In the genomic region with DNA sequence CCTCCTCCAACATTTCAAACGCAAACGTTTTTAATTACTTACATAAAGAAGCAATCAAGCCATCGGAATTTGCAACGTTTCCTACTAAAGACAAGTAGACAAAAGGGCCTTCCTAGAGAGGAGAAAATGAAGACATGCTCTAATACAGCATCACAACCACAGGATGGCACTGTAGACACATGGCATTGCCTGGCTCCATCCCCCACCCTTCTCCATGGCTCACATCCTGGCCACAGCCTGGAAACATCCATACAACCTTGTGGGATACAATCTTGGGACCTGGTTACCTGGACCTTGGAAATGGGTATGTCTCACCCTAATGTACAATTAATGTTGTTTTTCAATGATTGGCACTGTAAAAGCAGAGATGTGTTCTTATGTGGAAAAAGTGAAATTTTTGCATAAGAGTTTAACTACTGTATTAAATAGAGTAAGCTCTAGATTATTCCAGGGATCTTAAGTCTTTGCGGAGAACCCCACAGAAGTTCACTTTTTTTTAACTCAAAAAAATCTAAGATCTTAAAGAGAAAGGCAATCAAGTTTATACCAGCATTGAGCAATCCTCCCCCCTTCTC, we compare ENCODE assay signal across 8 cellular contexts. TPM values are rescaled to one million over a fixed set of nuclear protein-coding genes. Genes with fewer than 3 reads are reported as not detected.
DNase-seq lines count a peak whose midpoint lies in the region; ATAC-seq and TF ChIP-seq lines count a peak whose summit lies in the region.

No MANE protein-coding gene starts in this region.

- no peak overlapping the region for H3K4me3 Mint-ChIP-seq in CD14-positive monocyte
- no peak overlapping the region for H3K4me3 Mint-ChIP-seq in neural progenitor cell

- H3K9me3 ChIP-seq in neural progenitor cell (ENCODE audit: low read depth) = no peaks in the 10 kb centered on the region
- no peaks in the 10 kb centered on the region for H3K9me3 ChIP-seq in effector memory CD4-positive, alpha-beta T cell (ENCODE audit: control insufficient read depth, low read length)

- peak; percentile 73 for TF ChIP-seq CTCF in CD14-positive monocyte (IDR thresholded peaks at IDR 0.05)
- TF ChIP-seq CTCF in VCaP (conservative IDR thresholded peaks at IDR 0.05) = peak; percentile 93
- peak; percentile 88 for TF ChIP-seq CTCF in fibroblast of mammary gland (conservative IDR thresholded peaks at IDR 0.05; ENCODE audit: control insufficient read depth, insufficient read depth, low read depth, low read length)
- peak; percentile 75 for TF ChIP-seq CTCF in neural progenitor cell (IDR thresholded peaks at IDR 0.05)

- H3K27me3 Mint-ChIP-seq in CD14-positive monocyte (ENCODE audit: low read depth in 3 of 3) (peaks cover 0 to 3% (median 0%) of the 10 kb centered on the region in 3 donors), neural progenitor cell (ENCODE audit: insufficient read depth, low read depth) (peaks cover 2% of the 10 kb centered on the region)

- no peak for DNase-seq in CD14-positive monocyte (ENCODE audit: low spot score)
- DNase-seq in NCI-H1417 treated with DMSO at 0.1 percent for 48 hours (lab: John Stamatoyannopoulos, UW) = peak; percentile 34
- peak; percentile 76 for DNase-seq in fibroblast of mammary gland (ENCODE audit: low read depth)
- DNase-seq in neural progenitor cell (ENCODE audit: low spot score) = peak; percentile 77
- no peak for DNase-seq in effector memory CD4-positive, alpha-beta T cell

- intact Hi-C loops in CD14-positive monocyte (cut with micrococcal nuclease) = loop anchor here in 1 of 2 donors (10.0 kb wide), 1 partner anchor 1395 kb away; no protein-coding TSS in a partner anchor

- no peak overlapping the region for H2AFZ ChIP-seq in neural progenitor cell (replicated peaks)

- H4K20me1 ChIP-seq in neural progenitor cell (ENCODE audit: low read depth) = peaks cover 55% of the 10 kb centered on the region

- no peaks in the 10 kb centered on the region for H3K79me2 ChIP-seq in neural progenitor cell (ENCODE audit: low read depth)

- H3K4me1 ChIP-seq in neural progenitor cell = no peaks in the 10 kb centered on the region
- no peaks in the 10 kb centered on the region for H3K4me1 ChIP-seq in effector memory CD4-positive, alpha-beta T cell (ENCODE audit: control insufficient read depth, insufficient read depth, low read length, poor library complexity, severe bottlenecking)

- no peak overlapping the region for H3K4me3 ChIP-seq in fibroblast of mammary gland (ENCODE audit: control insufficient read depth, low read depth, low read length)
- no peak overlapping the region for H3K4me3 ChIP-seq in neural progenitor cell
- H3K4me3 ChIP-seq in effector memory CD4-positive, alpha-beta T cell (ENCODE audit: insufficient read depth, low read depth, low read length, poor library complexity, severe bottlenecking) = no peak overlapping the region

- H3K27ac Mint-ChIP-seq in CD14-positive monocyte = no peak overlapping the region
- H3K27ac Mint-ChIP-seq in neural progenitor cell = no peak overlapping the region

- no peaks in the 10 kb centered on the region for H3K9me3 Mint-ChIP-seq in CD14-positive monocyte
- H3K9me3 Mint-ChIP-seq in neural progenitor cell = peaks cover 4% of the 10 kb centered on the region

- ATAC-seq in GM18868 (IDR thresholded peaks at IDR 0.05; ENCODE audit: unreplicated experiment) = peak; percentile 66
- no peak for ATAC-seq in HG03571 (IDR thresholded peaks at IDR 0.05; ENCODE audit: unreplicated experiment)

- no peak overlapping the region for H3K9ac ChIP-seq in neural progenitor cell

- no peaks in the 10 kb centered on the region for H3K36me3 ChIP-seq in neural progenitor cell
- peaks cover 6% of the 10 kb centered on the region for H3K36me3 ChIP-seq in effector memory CD4-positive, alpha-beta T cell (ENCODE audit: control insufficient read depth, insufficient read depth, low read length)

- peaks cover 5% of the 10 kb centered on the region for H3F3A ChIP-seq in neural progenitor cell (ENCODE audit: low read depth)

- H3K27ac ChIP-seq in VCaP (0 out of 2 replicates have a peak overlapping the region, but pooled peaks have one; percentile 32), neural progenitor cell (no peak overlapping the region)
- H3K27ac ChIP-seq in effector memory CD4-positive, alpha-beta T cell (ENCODE audit: insufficient read depth, low read length, poor library complexity, severe bottlenecking) = no peak overlapping the region

- peaks cover 8% of the 10 kb centered on the region for H3K4me1 Mint-ChIP-seq in CD14-positive monocyte
- peaks cover 17% of the 10 kb centered on the region for H3K4me1 Mint-ChIP-seq in neural progenitor cell

- peaks cover 31% of the 10 kb centered on the region for H3K27me3 ChIP-seq in neural progenitor cell
- no peaks in the 10 kb centered on the region for H3K27me3 ChIP-seq in effector memory CD4-positive, alpha-beta T cell (replicated peaks; ENCODE audit: control insufficient read depth, insufficient read depth, low read length, poor library complexity, severe bottlenecking)

- no peak overlapping the region for H3K4me2 ChIP-seq in neural progenitor cell

- H3K36me3 Mint-ChIP-seq in CD14-positive monocyte (peaks cover 17 to 26% of the 10 kb centered on the region in 2 donors), neural progenitor cell (peaks cover 29% of the 10 kb centered on the region)

RNA-seq across cellular contexts. Expression of a gene that starts 21.5 kb away (rescaled TPM):
- polyA plus RNA-seq in CD14-positive monocyte = 10 to 100 TPM; 27.3 to 29.4 TPM
- 82.9 and 86.4 TPM in 2 replicates for total RNA-seq in neural progenitor cell (ENCODE audit: low replicate concordance)

RNA-seq across cellular contexts. Expression of a gene that starts 41.5 kb away (rescaled TPM):
- 10 to 100 TPM; 15.2 to 19.2 TPM for polyA plus RNA-seq in CD14-positive monocyte
- total RNA-seq in neural progenitor cell (ENCODE audit: low replicate concordance) = 0.06 and 0.12 TPM in 2 replicates

Comparison
In these comparisons a context has a peak if more than half of its experiments do, and no peak if none do; other contexts are left out.
1. DNase-seq: peak in NCI-H1417 treated with DMSO at 0.1 percent for 48 hours (single experiment), fibroblast of mammary gland (single experiment) and neural progenitor cell (single experiment); none in CD14-positive monocyte (single experiment) and effector memory CD4-positive, alpha-beta T cell (0 of 3).
2. Peak in every context shown above with its lines, with median percentiles within 50 percentile points of each other: CTCF ChIP-seq.